Comparison of ENCODE assay signal across 1 cellular context in genomic region chr17:66730497-66730923, GRCh38.
TF ChIP-seq lines count a peak whose summit lies in the region.

No MANE protein-coding gene starts in this region.

TF ChIP-seq in GM23338, 12 proteins besides CTCF, POLR2A, EP300 and RAD21 (continued from another document):
- TF ChIP-seq ZNF462 (CRISPR knock-in tag; IDR thresholded peaks at IDR 0.05): peak; percentile 85; the same call in 1 of the 2 replicates
- no peak for TF ChIP-seq JUNB (IDR thresholded peaks at IDR 0.05; ENCODE audit: unreplicated experiment)
- no peak for TF ChIP-seq POLR2AphosphoS5 (IDR thresholded peaks at IDR 0.05; ENCODE audit: low read depth)
